ENCODE assay signal across 8 cellular contexts in the genomic region with DNA sequence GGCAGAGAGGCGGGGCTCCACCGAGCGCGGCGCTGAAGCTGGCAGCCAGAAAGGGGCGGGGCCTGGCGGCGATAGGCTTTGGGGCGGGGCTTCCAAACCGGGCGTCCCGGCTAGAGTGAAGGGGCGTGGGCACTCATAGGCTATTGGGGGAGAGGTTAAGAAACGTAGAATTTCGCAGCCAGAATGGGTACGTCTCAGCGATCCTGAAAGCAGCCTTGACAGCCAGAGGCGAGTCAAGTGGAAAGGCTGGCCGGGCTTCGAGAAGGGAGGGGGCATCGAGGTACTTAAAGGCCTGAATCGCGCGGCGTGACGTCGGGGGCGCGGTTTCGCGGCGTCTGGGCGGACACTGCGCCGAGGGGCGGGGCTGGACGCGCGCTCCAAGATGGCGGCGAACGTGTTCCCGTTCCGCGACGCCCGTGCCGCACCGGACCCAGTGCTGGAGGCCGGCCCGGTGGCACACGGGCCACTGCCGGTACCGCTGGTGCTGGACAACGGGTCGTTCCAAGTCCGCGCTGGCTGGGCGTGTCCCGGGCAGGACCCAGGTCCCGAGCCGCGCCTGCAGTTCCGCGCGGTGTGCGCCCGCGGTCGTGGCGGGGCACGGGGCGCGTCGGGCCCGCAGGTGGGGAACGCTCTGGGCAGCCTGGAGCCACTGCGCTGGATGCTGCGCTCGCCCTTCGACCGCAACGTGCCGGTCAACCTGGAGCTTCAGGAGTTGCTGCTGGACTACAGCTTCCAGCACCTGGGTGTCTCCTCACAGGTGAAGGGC. TPM values are rescaled to one million over a fixed set of nuclear protein-coding genes. Genes with fewer than 3 reads are reported as not detected.
DNase-seq lines count a peak whose midpoint lies in the region; ATAC-seq, FAIRE-seq and TF ChIP-seq lines count a peak whose summit lies in the region.

Gene ACTR5, plus strand, starts transcription at position 364 of the 766 bp plus-strand sequence. Its CDS starts 19 bp downstream, at position 383.

- peaks cover 27% of the 10 kb centered on the region for H3K79me2 ChIP-seq in mammary epithelial cell (ENCODE audit: insufficient read depth, low read length)

- FAIRE-seq in small intestine (lab: Jason Lieb, UNC): no peak

- no TSS peak for BruUV-seq in mammary epithelial cell (replicated peaks; lab: Mats Ljungman, UMichigan)

- ATAC-seq in GM19023 (IDR thresholded peaks at IDR 0.05; ENCODE audit: unreplicated experiment) (peak; percentile 91), HG03175 (IDR thresholded peaks at IDR 0.05; ENCODE audit: unreplicated experiment) (peak; percentile 92)

- H3K4me1 ChIP-seq in mammary epithelial cell (ENCODE audit: insufficient read depth, low read length) (peaks cover 5% of the 10 kb centered on the region), small intestine (ENCODE audit: control insufficient read depth in 2 of 2, insufficient read depth in 1 of 2, low read depth in 1 of 2, low read length in 1 of 2) (no peaks in the 10 kb centered on the region)

- H3K4me3 ChIP-seq in WI38 (ENCODE audit: low read depth, low read length) (peak within 1 kb of the TSS; percentile 95), mammary epithelial cell (replicated peaks in 1 of 3; ENCODE audit: insufficient read depth in 1 of 3, low read depth in 2 of 3, low read length in 3 of 3) (peak within 1 kb of the TSS; percentile 79 to 98 (median 92)), small intestine (ENCODE audit: low read depth in 1 of 2, low read length in 2 of 2) (peak within 1 kb of the TSS; percentile 80 to 82)

- no peaks in the 10 kb centered on the region for H4K20me1 ChIP-seq in mammary epithelial cell (ENCODE audit: insufficient read depth, low read length)

- peak within 1 kb of the TSS; percentile 71 for H3K27ac ChIP-seq in mammary epithelial cell (ENCODE audit: insufficient read depth, low read depth, low read length)
- H3K27ac ChIP-seq in small intestine (ENCODE audit: low read depth in 1 of 2, low read length in 1 of 2): peak within 1 kb of the TSS; percentile 89 to 98

- TF ChIP-seq CTCF in WI38 (IDR thresholded peaks at IDR 0.05; ENCODE audit: low read depth, low read length) (no peak), mammary epithelial cell (conservative IDR thresholded peaks at IDR 0.05 in 1 of 2, IDR thresholded peaks at IDR 0.05 in 1 of 2; ENCODE audit: extremely low read depth in 1 of 2, insufficient read depth in 1 of 2, low read depth in 1 of 2, low read length in 2 of 2) (no peak)

- peak within 1 kb of the TSS; percentile 74 for H3K9ac ChIP-seq in mammary epithelial cell (ENCODE audit: insufficient read depth, low read length)

- H3K9me3 ChIP-seq in mammary epithelial cell (replicated peaks; ENCODE audit: insufficient read depth, low read length): no peaks in the 10 kb centered on the region
- no peaks in the 10 kb centered on the region for H3K9me3 ChIP-seq in small intestine (ENCODE audit: control insufficient read depth, low read depth)

- peak; percentile 98 for DNase-seq in AG08396 (ENCODE audit: low spot score)
- peak; percentile 96 for DNase-seq in NCI-H2227 (lab: John Stamatoyannopoulos, UW; ENCODE audit: unreplicated experiment)
- DNase-seq in mammary epithelial cell: peak; percentile 86
- peak; percentile 97 for DNase-seq in iPS-NIHi7 (ENCODE audit: extremely low spot score)
- peak; percentile 90 for DNase-seq in small intestine

- peak within 1 kb of the TSS; percentile 93 for H3K4me2 ChIP-seq in mammary epithelial cell (ENCODE audit: insufficient read depth, low read depth, low read length)

- intact Hi-C loops in mammary epithelial cell (cut with micrococcal nuclease): no loop called here

- H3K36me3 ChIP-seq in mammary epithelial cell (ENCODE audit: insufficient read depth, low read length) (no peaks in the 10 kb centered on the region), small intestine (ENCODE audit: control insufficient read depth in 2 of 2, insufficient read depth in 2 of 2, low read length in 2 of 2) (no peaks in the 10 kb centered on the region)

- 1% methylated on average over 34 of the region's 84 CpGs for WGBS in mammary epithelial cell (ENCODE audit: low coverage, missing lambda C conversion rate)
- WGBS in small intestine, 3 donors: 0 to 1% (median 1%) methylated on average over 56 to 84 of the region's 84 CpGs

- in situ Hi-C loops in mammary epithelial cell (cut with MboI; ENCODE audit: low sequenced_read_pairs in 2 of 2): no loop called here

- H3K27me3 ChIP-seq in mammary epithelial cell (ENCODE audit: insufficient read depth, low read length) (no peaks in the 10 kb centered on the region), small intestine (ENCODE audit: control insufficient read depth in 2 of 2, insufficient read depth in 2 of 2, low read length in 2 of 2) (no peaks in the 10 kb centered on the region)

- dilution Hi-C loops in mammary epithelial cell (cut with HindIII; ENCODE audit: low sequenced_read_pairs): no loop called here

- CTCF ChIA-PET in mammary epithelial cell (lab: Charles Lee; ENCODE audit: low non-redundant PET): interaction anchor here (1.0 to 1.4 kb wide), 2 partner anchors 23 to 42 kb away, joined by 4 to 5 read pairs; no protein-coding TSS in a partner anchor

- peak within 1 kb of the TSS; percentile 100 for H2AFZ ChIP-seq in mammary epithelial cell (ENCODE audit: low read depth, low read length)

RNA-seq across cellular contexts. Expression of gene ACTR5, which starts in this region (rescaled TPM):
- 1 to 10 TPM; 6.5 to 6.8 TPM for total RNA-seq in mammary epithelial cell
- 7.9 TPM for polyA plus RNA-seq in mammary epithelial cell
- polyA minus RNA-seq in mammary epithelial cell: 3.0 TPM
- polyA plus RNA-seq in small intestine: 1 to 10 TPM; 4.7 to 7.8 (median 5.8) TPM

Comparison
In these comparisons a context has a peak if more than half of its experiments do, and no peak if none do; other contexts are left out.
1. Peak in every context shown above with its lines: DNase-seq, ATAC-seq, H3K4me3 ChIP-seq and H3K27ac ChIP-seq.